Comparison of ENCODE assay signal across 8 cellular contexts in genomic region chr20:36463212-36464061, GRCh38.
DNase-seq lines count a peak whose midpoint lies in the region; ATAC-seq and TF ChIP-seq lines count a peak whose summit lies in the region.

No MANE protein-coding gene starts in this region.

- no peak for TF ChIP-seq RAD21 in neural cell (conservative IDR thresholded peaks at IDR 0.05)

- DNase-seq in NB4 (ENCODE audit: low read depth) (no peak), NCI-H1092 (lab: John Stamatoyannopoulos, UW) (no peak)
- no peak for DNase-seq in stimulated activated CD4-positive, alpha-beta T cell treated with anti-CD3 and anti-CD28 coated beads, Interleukin-4, amount 100 ng/mL, for 4 hours

- H3K9me3 ChIP-seq in BLaER1 (no peaks in the 10 kb centered on the region), duodenal mucosa (ENCODE audit: control insufficient read depth in 1 of 2, low read length in 2 of 2) (no peaks in the 10 kb centered on the region), neural cell (ENCODE audit: low read length) (no peaks in the 10 kb centered on the region)

- H4K20me1 ChIP-seq in BLaER1: peaks cover 61% of the 10 kb centered on the region
- peaks cover 30% of the 10 kb centered on the region for H4K20me1 ChIP-seq in neural cell (ENCODE audit: insufficient read depth)

- TF ChIP-seq CTCF in NB4 (IDR thresholded peaks at IDR 0.05; ENCODE audit: low read depth, low read length): no peak
- TF ChIP-seq CTCF in neural cell (IDR thresholded peaks at IDR 0.05; ENCODE audit: poor library complexity, severe bottlenecking): no peak

- H3K4me2 ChIP-seq in BLaER1: peak overlapping the region; percentile 97
- peak overlapping the region; percentile 96 for H3K4me2 ChIP-seq in neural cell (ENCODE audit: low read length)

- no peaks in the 10 kb centered on the region for H3K9me2 ChIP-seq in neural cell (ENCODE audit: insufficient read depth, low read length)

- ATAC-seq in GM19324 (IDR thresholded peaks at IDR 0.05; ENCODE audit: low FRiP score, unreplicated experiment) (no peak), HG03139 (IDR thresholded peaks at IDR 0.05; ENCODE audit: unreplicated experiment) (no peak)

- no peaks in the 10 kb centered on the region for H3K27me3 ChIP-seq in BLaER1
- H3K27me3 ChIP-seq in duodenal mucosa (ENCODE audit: control insufficient read depth in 1 of 2, insufficient read depth in 2 of 2, low read length in 2 of 2): no peaks in the 10 kb centered on the region
- no peaks in the 10 kb centered on the region for H3K27me3 ChIP-seq in neural cell (ENCODE audit: insufficient read depth, low read depth, low read length)

- H3K9ac ChIP-seq in BLaER1 (peak overlapping the region; percentile 92), duodenal mucosa (ENCODE audit: low read depth in 1 of 2, low read length in 2 of 2) (peak overlapping the region; percentile 86 to 95), neural cell (ENCODE audit: low read length) (peak overlapping the region; percentile 100)

- no peak for TF ChIP-seq EP300 in neural cell (conservative IDR thresholded peaks at IDR 0.05; ENCODE audit: poor library complexity, severe bottlenecking)

- H2AFZ ChIP-seq in neural cell (ENCODE audit: low read depth, low read length): no peak overlapping the region

- peaks cover 67% of the 10 kb centered on the region for H3K79me2 ChIP-seq in neural cell (replicated peaks; ENCODE audit: insufficient read depth, low read length)

- H3K36me3 ChIP-seq in BLaER1: peaks cover 19% of the 10 kb centered on the region
- peaks cover 0 to 3% of the 10 kb centered on the region in 2 donors for H3K36me3 ChIP-seq in duodenal mucosa (ENCODE audit: control insufficient read depth in 1 of 2, insufficient read depth in 2 of 2, low read length in 2 of 2)
- no peaks in the 10 kb centered on the region for H3K36me3 ChIP-seq in neural cell (ENCODE audit: insufficient read depth, low read length)

- H3K4me1 ChIP-seq in BLaER1 (peaks cover 63% of the 10 kb centered on the region), duodenal mucosa (ENCODE audit: control insufficient read depth in 1 of 2, insufficient read depth in 2 of 2, low read length in 2 of 2) (peaks cover 59 to 60% of the 10 kb centered on the region in 2 donors)

- H3K27ac ChIP-seq in BLaER1 (peak overlapping the region; percentile 95), duodenal mucosa (ENCODE audit: low read depth, low read length) (no peak overlapping the region), neural cell (ENCODE audit: low read length) (peak overlapping the region; percentile 90)

- TF ChIP-seq POLR2A in NB4 (IDR thresholded peaks at IDR 0.05; ENCODE audit: extremely low read depth, insufficient read length): no peak

- H3F3A ChIP-seq in neural cell (ENCODE audit: insufficient read depth, low read length, poor library complexity, severe bottlenecking): peaks cover 3% of the 10 kb centered on the region

- H3K4me3 ChIP-seq in BLaER1 (peak overlapping the region; percentile 93), NB4 (ENCODE audit: low read depth, low read length) (peak overlapping the region; percentile 68), duodenal mucosa (ENCODE audit: low read depth in 1 of 2, low read length in 2 of 2) (peak overlapping the region; percentile 85 to 91), neural cell (ENCODE audit: low read length) (peak overlapping the region; percentile 99)

TF ChIP-seq in neural cell, 6 proteins besides CTCF, POLR2A, EP300 and RAD21:
- TF ChIP-seq MXI1 (conservative IDR thresholded peaks at IDR 0.05; ENCODE audit: poor library complexity, severe bottlenecking): no peak
- TF ChIP-seq SMC3 (conservative IDR thresholded peaks at IDR 0.05; ENCODE audit: poor library complexity): no peak
- no peak for TF ChIP-seq TAF1 (IDR thresholded peaks at IDR 0.05; ENCODE audit: low read depth)
TF ChIP-seq in neural cell: peak in this region for 0.
